In genomic region chr12:120230326-120230973, GRCh38 we compare ENCODE assay signal across 8 cellular contexts. TPM values are rescaled to one million over a fixed set of nuclear protein-coding genes. Genes with fewer than 3 reads are reported as not detected.
DNase-seq lines count a peak whose midpoint lies in the region; ATAC-seq and TF ChIP-seq lines count a peak whose summit lies in the region.

No MANE protein-coding gene starts in this region.

- H3K4me1 ChIP-seq in prostate gland (replicated peaks), result peaks cover 52% of the 10 kb centered on the region

- no peaks in the 10 kb centered on the region for H3K27me3 Mint-ChIP-seq in activated T-helper 1 cell treated with anti-CD3 and anti-CD28 coated beads, Interleukin-12 subunit alpha, Interleukin-12 subunit beta, Interleukin-2, Interleukin-4 antibody, amounts not matched to agents 30 ng/mL and 10 ng/mL and 1 ng/mL, durations not matched to agents 14 hours and 24 hours and 36 hours (ENCODE audit: insufficient read depth)

- H3K9me3 Mint-ChIP-seq in activated T-helper 1 cell treated with anti-CD3 and anti-CD28 coated beads, Interleukin-12 subunit alpha, Interleukin-12 subunit beta, Interleukin-2, Interleukin-4 antibody, amounts not matched to agents 30 ng/mL and 10 ng/mL and 1 ng/mL, durations not matched to agents 14 hours and 24 hours and 36 hours, result no peaks in the 10 kb centered on the region

- TF ChIP-seq POLR2A in prostate gland (IDR thresholded peaks at IDR 0.05), result no peak

- H3K27ac ChIP-seq in prostate gland, result peak overlapping the region; percentile 78 to 86

- intact Hi-C loops in activated T-helper 1 cell treated with anti-CD3 and anti-CD28 coated beads, Interleukin-12 subunit alpha, Interleukin-12 subunit beta, Interleukin-2, Interleukin-4 antibody, amounts not matched to agents 30 ng/mL and 10 ng/mL and 1 ng/mL, durations not matched to agents 14 hours and 24 hours and 36 hours (cut with micrococcal nuclease), result no loop called here
- intact Hi-C loops in Right ventricle myocardium superior (cut with DNase I), result no loop called here
- intact Hi-C loops in prostate gland (cut with DNase I), result no loop called here

- 20% methylated on average over 9 of the region's 9 CpGs for WGBS in prostate gland

- H3K27ac Mint-ChIP-seq in activated T-helper 1 cell treated with anti-CD3 and anti-CD28 coated beads, Interleukin-12 subunit alpha, Interleukin-12 subunit beta, Interleukin-2, Interleukin-4 antibody, amounts not matched to agents 30 ng/mL and 10 ng/mL and 1 ng/mL, durations not matched to agents 14 hours and 24 hours and 36 hours, result peak overlapping the region; percentile 97

- DNase-seq in AG09309 (ENCODE audit: low read depth), result peak; percentile 73
- peak; percentile 91 for DNase-seq in HS-5 (ENCODE audit: low read depth)
- DNase-seq in activated T-helper 1 cell treated with anti-CD3 and anti-CD28 coated beads, Interleukin-12 subunit alpha, Interleukin-12 subunit beta, Interleukin-2, Interleukin-4 antibody, amounts not matched to agents 30 ng/mL and 10 ng/mL and 1 ng/mL, durations not matched to agents 14 hours and 24 hours and 36 hours (ENCODE audit: low spot score), result no peak
- peak; percentile 80 for DNase-seq in Right ventricle myocardium superior
- DNase-seq in prostate gland (ENCODE audit: low spot score), result peak; percentile 44
- DNase-seq in GM10266 (ENCODE audit: extremely low spot score), result no peak

- no peaks in the 10 kb centered on the region for H3K36me3 ChIP-seq in prostate gland

- H3K4me3 Mint-ChIP-seq in activated T-helper 1 cell treated with anti-CD3 and anti-CD28 coated beads, Interleukin-12 subunit alpha, Interleukin-12 subunit beta, Interleukin-2, Interleukin-4 antibody, amounts not matched to agents 30 ng/mL and 10 ng/mL and 1 ng/mL, durations not matched to agents 14 hours and 24 hours and 36 hours, result peak overlapping the region; percentile 73

- H3K36me3 Mint-ChIP-seq in activated T-helper 1 cell treated with anti-CD3 and anti-CD28 coated beads, Interleukin-12 subunit alpha, Interleukin-12 subunit beta, Interleukin-2, Interleukin-4 antibody, amounts not matched to agents 30 ng/mL and 10 ng/mL and 1 ng/mL, durations not matched to agents 14 hours and 24 hours and 36 hours (ENCODE audit: low read depth), result peaks cover 6% of the 10 kb centered on the region

- TF ChIP-seq CTCF in AG09309 (IDR thresholded peaks at IDR 0.05; ENCODE audit: control insufficient read depth, insufficient read depth, low read depth, low read length, missing control alignments) (no peak), prostate gland (IDR thresholded peaks at IDR 0.05) (no peak), GM10266 (IDR thresholded peaks at IDR 0.05; ENCODE audit: control insufficient read depth, insufficient read depth, low read depth, missing control alignments) (no peak)

- no peaks in the 10 kb centered on the region for H3K27me3 ChIP-seq in prostate gland (replicated peaks; ENCODE audit: insufficient read depth)

- H3K9me3 ChIP-seq in prostate gland, result no peaks in the 10 kb centered on the region

- H3K4me1 Mint-ChIP-seq in activated T-helper 1 cell treated with anti-CD3 and anti-CD28 coated beads, Interleukin-12 subunit alpha, Interleukin-12 subunit beta, Interleukin-2, Interleukin-4 antibody, amounts not matched to agents 30 ng/mL and 10 ng/mL and 1 ng/mL, durations not matched to agents 14 hours and 24 hours and 36 hours (ENCODE audit: low read depth), result peaks cover 97% of the 10 kb centered on the region

- ATAC-seq in Right ventricle myocardium superior (ENCODE audit: poor library complexity) (peak; percentile 39), HG03571 (IDR thresholded peaks at IDR 0.05; ENCODE audit: unreplicated experiment) (no peak), HG02852 (IDR thresholded peaks at IDR 0.05; ENCODE audit: unreplicated experiment) (no peak)

- H3K4me3 ChIP-seq in AG09309 (ENCODE audit: control insufficient read depth, low read depth, low read length) (peak overlapping the region; percentile 7), prostate gland (no peak overlapping the region)

RNA-seq across cellular contexts. Expression of gene RPLP0, which starts 29.5 kb away (rescaled TPM):
- 2,459 and 2,531 TPM in 2 replicates for total RNA-seq in activated T-helper 1 cell treated with anti-CD3 and anti-CD28 coated beads, Interleukin-12 subunit alpha, Interleukin-12 subunit beta, Interleukin-2, Interleukin-4 antibody, amounts not matched to agents 30 ng/mL and 10 ng/mL and 1 ng/mL, durations not matched to agents 14 hours and 24 hours and 36 hours
- total RNA-seq in Right ventricle myocardium superior, result 693 TPM
- total RNA-seq in prostate gland, result 1,000 to 10,000 TPM; 1,950 to 2,858 TPM

RNA-seq across cellular contexts. Expression of gene PXN, which starts 35.1 kb away (rescaled TPM):
- total RNA-seq in activated T-helper 1 cell treated with anti-CD3 and anti-CD28 coated beads, Interleukin-12 subunit alpha, Interleukin-12 subunit beta, Interleukin-2, Interleukin-4 antibody, amounts not matched to agents 30 ng/mL and 10 ng/mL and 1 ng/mL, durations not matched to agents 14 hours and 24 hours and 36 hours, result 53.0 and 57.7 TPM in 2 replicates
- total RNA-seq in Right ventricle myocardium superior (47.1 TPM), prostate gland (100 to 1,000 TPM in 1 of 2 donors, 10 to 100 TPM in 1; 58.3 to 113 TPM)

RNA-seq across cellular contexts. Expression of gene GCN1, which starts 35.9 kb away (rescaled TPM):
- 164 and 173 TPM in 2 replicates for total RNA-seq in activated T-helper 1 cell treated with anti-CD3 and anti-CD28 coated beads, Interleukin-12 subunit alpha, Interleukin-12 subunit beta, Interleukin-2, Interleukin-4 antibody, amounts not matched to agents 30 ng/mL and 10 ng/mL and 1 ng/mL, durations not matched to agents 14 hours and 24 hours and 36 hours
- total RNA-seq in Right ventricle myocardium superior, result 30.5 TPM
- 100 to 1,000 TPM in 1 of 2 donors, 10 to 100 TPM in 1; 39.3 to 120 TPM for total RNA-seq in prostate gland

Comparison
In these comparisons a context has a peak if more than half of its experiments do, and no peak if none do; other contexts are left out.
1. DNase-seq: peak in AG09309 (single experiment), HS-5 (single experiment), Right ventricle myocardium superior (single experiment) and prostate gland (single experiment); none in activated T-helper 1 cell treated with anti-CD3 and anti-CD28 coated beads, Interleukin-12 subunit alpha, Interleukin-12 subunit beta, Interleukin-2, Interleukin-4 antibody, amounts not matched to agents 30 ng/mL and 10 ng/mL and 1 ng/mL, durations not matched to agents 14 hours and 24 hours and 36 hours (single experiment) and GM10266 (single experiment).